In the genomic region with DNA sequence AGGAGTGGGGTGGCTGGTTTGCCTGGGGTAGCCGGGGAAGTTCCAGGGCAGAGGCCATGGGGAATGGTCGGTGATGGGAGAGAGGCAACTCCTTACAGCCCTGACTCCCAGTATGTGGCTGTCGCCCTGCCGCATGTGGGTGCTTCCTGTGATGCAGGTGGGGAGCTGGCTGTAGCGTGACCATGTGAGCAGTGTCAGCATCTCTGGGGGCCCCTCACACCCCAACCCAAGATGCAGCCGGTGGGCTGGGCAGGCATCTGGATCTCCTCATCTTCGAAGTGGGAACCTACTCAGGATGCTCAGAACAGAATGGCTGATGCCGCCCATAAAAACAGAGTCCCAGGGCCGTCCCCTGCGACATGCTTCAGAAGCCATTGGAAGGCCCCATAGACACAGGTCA, we compare ENCODE assay signal across 29 cellular contexts. TPM values are rescaled to one million over a fixed set of nuclear protein-coding genes. Genes with fewer than 3 reads are reported as not detected.
"Had no signal": no experiment of that assay in that cellular context is flagged by ENCODE, and none has a peak within 500 bp of the region (broad histone marks: within the 10 kb centered on the region; RNA-seq: fewer than 3 reads in every experiment).

No MANE protein-coding gene starts in this region.

- H3K4me2 ChIP-seq: neural progenitor cell had no signal

- H3K27ac ChIP-seq: heart left ventricle, left ventricle myocardium inferior, neural progenitor cell, parathyroid adenoma, psoas muscle, skin epidermis, testis, thyroid gland, transverse colon, upper lobe of left lung, vagina had no signal

- H3K9me3 ChIP-seq: left ventricle myocardium inferior, psoas muscle, testis, thyroid gland, transverse colon, upper lobe of left lung, vagina had no signal

- H3K4me3 ChIP-seq: heart left ventricle, left ventricle myocardium inferior, neural progenitor cell, psoas muscle, skin epidermis, testis, thyroid gland, transverse colon, upper lobe of left lung, vagina had no signal

- H3K4me1 ChIP-seq: parathyroid adenoma, psoas muscle, testis, thyroid gland, transverse colon, upper lobe of left lung, vagina had no signal

- H3K9ac ChIP-seq: neural progenitor cell, parathyroid adenoma had no signal

- H2AFZ ChIP-seq: neural progenitor cell, parathyroid adenoma had no signal

- ATAC-seq: heart left ventricle; naive thymus-derived CD8-positive, alpha-beta T cell; psoas muscle; sciatic nerve; stimulated activated naive B cell treated with anti-CD40 and anti-IgM and Interleukin-4, amounts not matched to agents 10 μg/mL and 1 μg/mL and 100 μg/mL, for 72 hours; stimulated activated naive CD8-positive, alpha-beta T cell treated with anti-CD3 and anti-CD28 coated beads, Interleukin-15, amount 100 ng/mL, for 72 hours had no signal

- H3K36me3 ChIP-seq: heart left ventricle, left ventricle myocardium inferior, neural progenitor cell, thyroid gland, transverse colon, upper lobe of left lung, vagina had no signal

- H3K27me3 ChIP-seq: testis, thyroid gland, upper lobe of left lung, vagina had no signal

- DNase-seq: glutamatergic neuron; heart left ventricle; hypothalamus; immature natural killer cell; kidney; left ventricle myocardium inferior; midbrain; stimulated activated CD4-positive, alpha-beta T cell treated with anti-CD3 and anti-CD28 coated beads, Interleukin-12 subunit alpha, Interleukin-12 subunit beta, amount 100 ng/mL, for 4 hours; stimulated activated CD4-positive, alpha-beta T cell treated with anti-CD3 and anti-CD28 coated beads, Interleukin-15, amount 100 ng/mL, for 24 hours; stimulated activated CD4-positive, alpha-beta T cell treated with anti-CD3 and anti-CD28 coated beads, Interleukin-2, amount 100 ng/mL, for 24 hours; stimulated activated CD4-positive, alpha-beta T cell treated with anti-CD3 and anti-CD28 coated beads, Interleukin-4, amount 100 ng/mL, for 1 hour; stimulated activated naive B cell treated with anti-CD40 and anti-IgM and Interleukin-4, amounts not matched to agents 10 μg/mL and 1 μg/mL and 100 μg/mL, for 72 hours; stimulated activated naive CD8-positive, alpha-beta T cell treated with anti-CD3 and anti-CD28 coated beads, Interleukin-15, amount 100 ng/mL, for 72 hours; testis; thyroid gland; transverse colon; upper lobe of left lung had no signal

RNA-seq across cellular contexts. Expression of a gene that starts 45.0 kb away (rescaled TPM):
- total RNA-seq: heart left ventricle; kidney; left ventricle myocardium inferior; lower leg skin; lung microvascular endothelial cell; mesenteric fat pad; naive thymus-derived CD8-positive, alpha-beta T cell; posterior vena cava; psoas muscle; sciatic nerve; transverse colon; upper lobe of left lung; urinary bladder; vagina had no signal
- polyA plus RNA-seq: heart left ventricle; immature natural killer cell; naive thymus-derived CD8-positive, alpha-beta T cell; psoas muscle; urinary bladder had no signal
